ENCODE assay signal across 8 cellular contexts in the genomic region with DNA sequence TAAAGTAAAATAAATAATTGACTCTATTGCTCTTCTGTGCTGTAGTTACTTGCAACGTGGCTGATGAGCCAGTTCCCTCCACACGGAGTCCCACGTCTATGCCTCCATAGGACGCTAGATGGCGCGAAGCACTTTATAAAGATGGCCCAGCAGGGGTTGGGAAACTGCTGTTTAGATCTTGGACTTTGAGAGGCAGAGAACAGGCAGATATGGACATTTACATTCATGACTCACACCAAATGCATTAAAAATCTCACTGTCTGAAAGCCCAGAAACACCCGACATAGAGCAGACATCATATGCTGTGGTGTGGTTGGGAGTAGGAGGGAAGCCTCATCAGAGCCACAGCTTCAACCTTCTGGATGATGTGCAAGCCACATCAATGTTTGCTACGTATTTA.
DNase-seq lines count a peak whose midpoint lies in the region; ATAC-seq and TF ChIP-seq lines count a peak whose summit lies in the region.

No MANE protein-coding gene starts in this region.

- WGBS in mammary epithelial cell (ENCODE audit: low coverage, missing lambda C conversion rate), result 16% methylated on average over 8 of the region's 8 CpGs

- TF ChIP-seq CTCF in AG10803 (conservative IDR thresholded peaks at IDR 0.05; ENCODE audit: low read length) (peak; percentile 99), mammary epithelial cell (conservative IDR thresholded peaks at IDR 0.05 in 1 of 2, IDR thresholded peaks at IDR 0.05 in 1 of 2; ENCODE audit: extremely low read depth in 1 of 2, insufficient read depth in 1 of 2, low read depth in 1 of 2, low read length in 2 of 2) (peak; percentile 93 to 95)

- no peak overlapping the region for H3K9ac ChIP-seq in mammary epithelial cell (ENCODE audit: insufficient read depth, low read length)

- H3K27ac ChIP-seq in mammary epithelial cell (ENCODE audit: insufficient read depth, low read depth, low read length), result no peak overlapping the region

- H3K9me3 ChIP-seq in mammary epithelial cell (replicated peaks; ENCODE audit: insufficient read depth, low read length), result no peaks in the 10 kb centered on the region

- CTCF ChIA-PET in mammary epithelial cell (lab: Charles Lee; ENCODE audit: low non-redundant PET), result no interaction called here

- peak; percentile 97 for ATAC-seq in GM18858 (IDR thresholded peaks at IDR 0.05; ENCODE audit: unreplicated experiment)
- peak; percentile 98 for ATAC-seq in HG02981 (IDR thresholded peaks at IDR 0.05; ENCODE audit: unreplicated experiment)

- H4K20me1 ChIP-seq in mammary epithelial cell (ENCODE audit: insufficient read depth, low read length), result no peaks in the 10 kb centered on the region

- dilution Hi-C loops in mammary epithelial cell (cut with HindIII; ENCODE audit: low sequenced_read_pairs), result no loop called here

- DNase-seq in AG10803 (ENCODE audit: low read depth) (peak; percentile 76), NCI-H146 treated with DMSO at 0.1 percent for 48 hours (lab: John Stamatoyannopoulos, UW; ENCODE audit: unreplicated experiment) (peak; percentile 80), SW480 (ENCODE audit: low spot score) (peak; percentile 83), mammary epithelial cell (peak; percentile 59), islet precursor cell (peak; percentile 89)
- DNase-seq in stimulated activated CD4-positive, alpha-beta T cell treated with anti-CD3 and anti-CD28 coated beads, Interleukin-2, amount 100 ng/mL, for 24 hours, result peak; percentile 45 to 59

- no peaks in the 10 kb centered on the region for H3K27me3 ChIP-seq in mammary epithelial cell (ENCODE audit: insufficient read depth, low read length)

- H2AFZ ChIP-seq in mammary epithelial cell (ENCODE audit: low read depth, low read length), result no peak overlapping the region

- in situ Hi-C loops in mammary epithelial cell (cut with MboI; ENCODE audit: low sequenced_read_pairs in 2 of 2), result loop anchor here in 1 of 2 donors (25.0 kb wide), 2 partner anchors 451 to 951 kb away; no protein-coding TSS in a partner anchor

- no peaks in the 10 kb centered on the region for H3K4me1 ChIP-seq in mammary epithelial cell (ENCODE audit: insufficient read depth, low read length)

- H3K4me2 ChIP-seq in mammary epithelial cell (ENCODE audit: insufficient read depth, low read depth, low read length), result no peak overlapping the region

- H3K79me2 ChIP-seq in mammary epithelial cell (ENCODE audit: insufficient read depth, low read length), result no peaks in the 10 kb centered on the region

- H3K36me3 ChIP-seq in mammary epithelial cell (ENCODE audit: insufficient read depth, low read length), result no peaks in the 10 kb centered on the region

- intact Hi-C loops in mammary epithelial cell (cut with micrococcal nuclease), result loop anchor here (1.0 to 5.0 kb wide), 3 partner anchors 944 to 1296 kb away; no protein-coding TSS in a partner anchor

- no peak overlapping the region for H3K4me3 ChIP-seq in AG10803 (ENCODE audit: low read length)
- no peak overlapping the region for H3K4me3 ChIP-seq in mammary epithelial cell (replicated peaks in 1 of 3; ENCODE audit: insufficient read depth in 1 of 3, low read depth in 2 of 3, low read length in 3 of 3)

- BruUV-seq in mammary epithelial cell (replicated peaks; lab: Mats Ljungman, UMichigan), result no TSS peak
